In genomic region chr17:76506408-76507328, GRCh38 we compare ENCODE assay signal across 1 cellular context.
TF ChIP-seq lines count a peak whose summit lies in the region.

No MANE protein-coding gene starts in this region.

TF ChIP-seq in K562, 482 proteins besides CTCF, POLR2A, EP300 and RAD21 (continued from another document):
- TF ChIP-seq HES1 (IDR thresholded peaks at IDR 0.05; ENCODE audit: low read depth) (no peak), ETV6 (IDR thresholded peaks at IDR 0.05; ENCODE audit: borderline replicate concordance in 1 of 2, low read depth in 2 of 2, low read length in 1 of 2) (no peak), ETV6 (CRISPR knock-in tag; IDR thresholded peaks at IDR 0.05; ENCODE audit: borderline replicate concordance) (no peak), ZBTB49 (CRISPR knock-in tag; IDR thresholded peaks at IDR 0.05; ENCODE audit: borderline replicate concordance) (no peak)
